In the genomic region with DNA sequence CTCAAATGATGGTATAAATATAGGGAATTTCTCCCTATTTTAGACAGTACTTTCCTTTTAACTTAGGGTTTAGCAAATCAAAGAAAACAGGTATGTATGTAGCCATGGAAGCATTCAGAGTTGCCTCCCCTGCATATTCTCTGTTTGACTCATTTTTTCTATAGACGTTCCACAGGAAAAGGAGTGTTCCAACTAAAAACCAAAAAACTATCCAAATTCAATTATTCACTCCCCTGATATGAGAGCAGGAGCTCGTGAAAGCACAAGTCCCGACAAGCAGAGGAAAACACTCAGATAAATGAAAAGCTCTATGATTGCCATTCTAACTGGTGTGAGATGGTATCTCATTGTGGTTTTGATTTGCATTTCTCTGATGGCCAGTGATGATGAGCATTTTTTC, we compare ENCODE assay signal across 15 cellular contexts.
A peak's percentile ranks its signal among the peaks of the same experiment; 100 is the strongest.
DNase-seq lines count a peak whose midpoint lies in the region; TF ChIP-seq lines count a peak whose summit lies in the region.
"Had no signal": no experiment of that assay in that cellular context is flagged by ENCODE, and none has a peak within 500 bp of the region (broad histone marks: within the 10 kb centered on the region; RNA-seq: fewer than 3 reads in every experiment).

No MANE protein-coding gene starts in this region.

- TF ChIP-seq CTCF in fibroblast of the aortic adventitia (IDR thresholded peaks at IDR 0.05; ENCODE audit: insufficient read depth, low read length): no peak

- peak; percentile 78 for DNase-seq in EH (ENCODE audit: low read depth)
- DNase-seq in M059J (ENCODE audit: low read depth): peak; percentile 83
- peak; percentile 33 for DNase-seq in amniotic epithelial cell (ENCODE audit: low read depth)
- DNase-seq in fibroblast of the aortic adventitia (ENCODE audit: low read depth): peak; percentile 77
- DNase-seq in T-helper 9 cell: no peak
- no peak for DNase-seq in MV-4-11 (lab: John Stamatoyannopoulos, UW)
- no peak for DNase-seq in iPS-NIHi11 (ENCODE audit: low spot score)
- no peak for DNase-seq in stimulated activated CD4-positive, alpha-beta T cell treated with anti-CD3 and anti-CD28 coated beads, Interleukin-4, amount 100 ng/mL, for 24 hours
- DNase-seq: Caco-2; DMS53; NCI-H1436; NCI-H2081; NCI-H2227 treated with DMSO at 0.1 percent for 48 hours; NK-92 treated with Interleukin-12 subunit alpha and Interleukin-12 subunit beta, amount 100 ng/mL, for 24 hours had no signal

- H3K4me3 ChIP-seq in fibroblast of the aortic adventitia (ENCODE audit: low read depth, low read length): no peak overlapping the region
- H3K4me3 ChIP-seq: SK-N-MC had no signal

Comparison
In these comparisons a context has a peak if more than half of its experiments do, and no peak if none do; other contexts are left out.
1. DNase-seq: peak in EH (single experiment), M059J (single experiment), amniotic epithelial cell (single experiment) and fibroblast of the aortic adventitia (single experiment); none in T-helper 9 cell (single experiment), MV-4-11 (single experiment), iPS-NIHi11 (single experiment) and stimulated activated CD4-positive, alpha-beta T cell treated with anti-CD3 and anti-CD28 coated beads, Interleukin-4, amount 100 ng/mL, for 24 hours (single experiment).